Comparison of ENCODE assay signal across 13 cellular contexts in genomic region chr12:117318591-117318990, GRCh38. TPM values are rescaled to one million over a fixed set of nuclear protein-coding genes. Genes with fewer than 3 reads are reported as not detected.
"Had no signal": no experiment of that assay in that cellular context is flagged by ENCODE, and none has a peak within 500 bp of the region (broad histone marks: within the 10 kb centered on the region; RNA-seq: fewer than 3 reads in every experiment).

No MANE protein-coding gene starts in this region.

- ATAC-seq: left colon, left ventricle myocardium superior had no signal

- DNase-seq: cortex of kidney; effector CD8-positive, alpha-beta T cell; foreskin melanocyte; left colon; left ventricle myocardium superior; mesendoderm; naive B cell; sigmoid colon; stimulated activated CD4-positive, alpha-beta T cell treated with anti-CD3 and anti-CD28 coated beads, Interleukin-12 subunit alpha, Interleukin-12 subunit beta, amount 100 ng/mL, for 4 hours; stimulated activated naive CD4-positive, alpha-beta T cell treated with Interleukin-2 at 50 U/mL for 16 hours; uterus had no signal

RNA-seq across cellular contexts. Expression of gene NOS1, which starts 42.8 kb away (rescaled TPM):
- total RNA-seq: hepatocyte, osteoblast had no signal
